ENCODE assay signal across 3 cellular contexts in genomic region chr2:234578389-234578788, GRCh38.
TF ChIP-seq lines count a peak whose summit lies in the region.

No MANE protein-coding gene starts in this region.

TF ChIP-seq in GM12891, 5 proteins besides CTCF, POLR2A, EP300 and RAD21:
- TF ChIP-seq PAX5 (IDR thresholded peaks at IDR 0.05; ENCODE audit: insufficient read depth, low read length, severe bottlenecking), result no peak
- TF ChIP-seq POLR2AphosphoS5 (IDR thresholded peaks at IDR 0.05; ENCODE audit: low read depth, low read length), result no peak
- TF ChIP-seq TAF1 (IDR thresholded peaks at IDR 0.05; ENCODE audit: low read depth, low read length), result no peak
- no peak for TF ChIP-seq POU2F2 (IDR thresholded peaks at IDR 0.05; ENCODE audit: low read depth, low read length)
- TF ChIP-seq SPI1 (IDR thresholded peaks at IDR 0.05; ENCODE audit: low read depth, low read length), result no peak

TF ChIP-seq in IMR-90, 13 proteins besides CTCF, POLR2A, EP300 and RAD21:
- TF ChIP-seq CHD1 (IDR thresholded peaks at IDR 0.05; ENCODE audit: low read depth, low read length), result no peak
- no peak for TF ChIP-seq RCOR1 (IDR thresholded peaks at IDR 0.05; ENCODE audit: insufficient replicate concordance, low read length)
- TF ChIP-seq MAZ (IDR thresholded peaks at IDR 0.05; ENCODE audit: borderline replicate concordance, low read depth, low read length), result no peak
- TF ChIP-seq RFX5 (IDR thresholded peaks at IDR 0.05; ENCODE audit: low read depth, low read length), result no peak
- TF ChIP-seq NFE2L2 (IDR thresholded peaks at IDR 0.05; ENCODE audit: low read depth, low read length), result no peak
- no peak for TF ChIP-seq MAFK (IDR thresholded peaks at IDR 0.05; ENCODE audit: low read depth, low read length)
- TF ChIP-seq USF2 (IDR thresholded peaks at IDR 0.05; ENCODE audit: low read depth, low read length), result no peak
- TF ChIP-seq CEBPB (IDR thresholded peaks at IDR 0.05; ENCODE audit: low read depth, low read length), result no peak
- TF ChIP-seq BHLHE40 (IDR thresholded peaks at IDR 0.05; ENCODE audit: low read depth, low read length), result no peak
- TF ChIP-seq FOS (IDR thresholded peaks at IDR 0.05; ENCODE audit: low read depth, low read length), result no peak
- TF ChIP-seq, protein P1, sequence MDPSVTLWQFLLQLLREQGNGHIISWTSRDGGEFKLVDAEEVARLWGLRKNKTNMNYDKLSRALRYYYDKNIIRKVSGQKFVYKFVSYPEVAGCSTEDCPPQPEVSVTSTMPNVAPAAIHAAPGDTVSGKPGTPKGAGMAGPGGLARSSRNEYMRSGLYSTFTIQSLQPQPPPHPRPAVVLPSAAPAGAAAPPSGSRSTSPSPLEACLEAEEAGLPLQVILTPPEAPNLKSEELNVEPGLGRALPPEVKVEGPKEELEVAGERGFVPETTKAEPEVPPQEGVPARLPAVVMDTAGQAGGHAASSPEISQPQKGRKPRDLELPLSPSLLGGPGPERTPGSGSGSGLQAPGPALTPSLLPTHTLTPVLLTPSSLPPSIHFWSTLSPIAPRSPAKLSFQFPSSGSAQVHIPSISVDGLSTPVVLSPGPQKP (IDR thresholded peaks at IDR 0.05; ENCODE audit: borderline replicate concordance, low read depth, low read length), result no peak
- TF ChIP-seq MXI1 (IDR thresholded peaks at IDR 0.05; ENCODE audit: borderline replicate concordance, low read depth, low read length), result no peak

TF ChIP-seq in GM12878, 131 proteins besides CTCF, POLR2A, EP300 and RAD21:
- TF ChIP-seq WRNIP1 (IDR thresholded peaks at IDR 0.05; ENCODE audit: borderline replicate concordance, low read depth, low read length), result no peak
- TF ChIP-seq, protein P2, sequence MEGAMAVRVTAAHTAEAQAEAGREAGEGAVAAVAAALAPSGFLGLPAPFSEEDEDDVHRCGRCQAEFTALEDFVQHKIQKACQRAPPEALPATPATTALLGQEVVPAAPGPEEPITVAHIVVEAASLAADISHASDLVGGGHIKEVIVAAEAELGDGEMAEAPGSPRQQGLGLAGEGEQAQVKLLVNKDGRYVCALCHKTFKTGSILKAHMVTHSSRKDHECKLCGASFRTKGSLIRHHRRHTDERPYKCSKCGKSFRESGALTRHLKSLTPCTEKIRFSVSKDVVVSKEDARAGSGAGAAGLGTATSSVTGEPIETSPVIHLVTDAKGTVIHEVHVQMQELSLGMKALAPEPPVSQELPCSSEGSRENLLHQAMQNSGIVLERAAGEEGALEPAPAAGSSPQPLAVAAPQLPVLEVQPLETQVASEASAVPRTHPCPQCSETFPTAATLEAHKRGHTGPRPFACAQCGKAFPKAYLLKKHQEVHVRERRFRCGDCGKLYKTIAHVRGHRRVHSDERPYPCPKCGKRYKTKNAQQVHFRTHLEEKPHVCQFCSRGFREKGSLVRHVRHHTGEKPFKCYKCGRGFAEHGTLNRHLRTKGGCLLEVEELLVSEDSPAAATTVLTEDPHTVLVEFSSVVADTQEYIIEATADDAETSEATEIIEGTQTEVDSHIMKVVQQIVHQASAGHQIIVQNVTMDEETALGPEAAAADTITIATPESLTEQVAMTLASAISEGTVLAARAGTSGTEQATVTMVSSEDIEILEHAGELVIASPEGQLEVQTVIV (IDR thresholded peaks at IDR 0.05; ENCODE audit: borderline replicate concordance, partially characterized antibody), result peak; percentile 41
